In the genomic region with DNA sequence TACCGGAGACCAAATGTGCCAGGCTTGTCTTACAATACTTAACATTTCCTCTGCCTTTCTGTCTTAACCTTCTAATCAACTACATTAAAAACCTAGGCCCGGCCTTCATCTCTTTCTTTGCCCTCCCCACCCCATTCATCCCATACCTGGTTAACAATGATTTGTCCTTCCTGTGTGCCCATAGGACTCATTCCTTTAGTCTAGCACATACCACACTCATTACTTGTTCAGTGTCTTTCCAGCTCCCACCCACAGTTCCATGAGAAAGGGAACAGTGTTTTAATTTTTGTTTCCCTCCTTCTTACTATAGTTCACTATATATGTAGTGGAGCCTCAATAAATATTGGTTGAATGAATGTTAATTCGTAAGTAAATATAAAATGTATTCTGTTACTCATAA, we compare ENCODE assay signal across 15 cellular contexts. TPM values are rescaled to one million over a fixed set of nuclear protein-coding genes. Genes with fewer than 3 reads are reported as not detected.
DNase-seq lines count a peak whose midpoint lies in the region; ATAC-seq, FAIRE-seq and TF ChIP-seq lines count a peak whose summit lies in the region.
"Had no signal": no experiment of that assay in that cellular context is flagged by ENCODE, and none has a peak within 500 bp of the region (broad histone marks: within the 10 kb centered on the region; RNA-seq: fewer than 3 reads in every experiment).

No MANE protein-coding gene starts in this region.

- no peak for TF ChIP-seq CTCF in bronchial epithelial cell (IDR thresholded peaks at IDR 0.05; ENCODE audit: insufficient read depth, low read length, severe bottlenecking)
- no peak for TF ChIP-seq CTCF in neural crest cell (conservative IDR thresholded peaks at IDR 0.05)
- no peak for TF ChIP-seq CTCF in gastroesophageal sphincter (IDR thresholded peaks at IDR 0.05)

- 87 to 92% methylated on average over 3 of the region's 3 CpGs for WGBS in gastroesophageal sphincter (ENCODE audit: low coverage in 1 of 2), 2 donors

- H3K36me3 ChIP-seq in CD4-positive, alpha-beta memory T cell (ENCODE audit: insufficient read depth, low read length), result peaks cover 21% of the 10 kb centered on the region
- H3K36me3 ChIP-seq in bronchial epithelial cell (ENCODE audit: control insufficient read depth, insufficient read depth, low read length) (peaks cover 2% of the 10 kb centered on the region), gastroesophageal sphincter (peaks cover 0 to 37% of the 10 kb centered on the region in 2 donors)

- H3K9me3 ChIP-seq in CD4-positive, alpha-beta memory T cell (ENCODE audit: control insufficient read depth in 1 of 2, low read length in 2 of 2), result no peaks in the 10 kb centered on the region
- H3K9me3 ChIP-seq in gastroesophageal sphincter, result no peaks in the 10 kb centered on the region

- TF ChIP-seq POLR2A in gastroesophageal sphincter (IDR thresholded peaks at IDR 0.05), result no peak

- no peak overlapping the region for H3K4me3 ChIP-seq in CD4-positive, alpha-beta memory T cell (ENCODE audit: low read length in 2 of 2)
- H3K4me3 ChIP-seq in bronchial epithelial cell (ENCODE audit: low read depth, low read length), result no peak overlapping the region
- H3K4me3 ChIP-seq in gastroesophageal sphincter, result no peak overlapping the region

- intact Hi-C loops in CD4-positive, alpha-beta memory T cell (cut with micrococcal nuclease), result loop anchor here (5.0 to 10.0 kb wide), 3 partner anchors 1232 to 1669 kb away; a partner anchor contains a TSS

- POLR2A ChIA-PET in CD4-positive, alpha-beta memory T cell (lab: Charles Lee; ENCODE audit: partially characterized antibody), result interaction anchor here (4.0 to 7.7 kb wide), 2 partner anchors 32 to 109 kb away, joined by 45 to 204 read pairs; a partner anchor contains a TSS

- H3K27me3 Mint-ChIP-seq in CD4-positive, alpha-beta memory T cell, result no peaks in the 10 kb centered on the region
- no peaks in the 10 kb centered on the region for H3K27me3 Mint-ChIP-seq in IgD-negative memory B cell
- no peaks in the 10 kb centered on the region for H3K27me3 Mint-ChIP-seq in neural crest cell (ENCODE audit: low read depth)

- no peak overlapping the region for H3K27ac ChIP-seq in CD4-positive, alpha-beta memory T cell (ENCODE audit: low read depth, low read length)
- H3K27ac ChIP-seq in gastroesophageal sphincter, result peak overlapping the region in 2 of 4 donors; percentile 6 to 94

- peaks cover 31 to 65% (median 47%) of the 10 kb centered on the region in 4 donors for H3K4me1 Mint-ChIP-seq in CD4-positive, alpha-beta memory T cell
- peaks cover 23 to 42% (median 33%) of the 10 kb centered on the region in 3 donors for H3K4me1 Mint-ChIP-seq in IgD-negative memory B cell
- H3K4me1 Mint-ChIP-seq in neural crest cell, result peaks cover 30% of the 10 kb centered on the region

- no peak for DNase-seq in CD4-positive, alpha-beta memory T cell
- peak; percentile 52 for DNase-seq in bronchial epithelial cell (ENCODE audit: low read depth)
- no peak for DNase-seq in neural crest cell (ENCODE audit: low read depth, low spot score)
- no peak for DNase-seq in NCI-H748 (lab: John Stamatoyannopoulos, UW; ENCODE audit: unreplicated experiment)
- DNase-seq in activated gamma-delta T cell (lab: John Stamatoyannopoulos, UW), result no peak
- DNase-seq: activated CD4-positive, CD25-positive, alpha-beta regulatory T cell; midbrain; NCI-H1092 treated with DMSO at 0.1 percent for 48 hours; NCI-H69; stimulated activated CD4-positive, alpha-beta T cell treated with anti-CD3 and anti-CD28 coated beads, Interleukin-4, amount 100 ng/mL, for 24 hours had no signal

- CTCF ChIA-PET in CD4-positive, alpha-beta memory T cell (lab: Charles Lee; ENCODE audit: partially characterized antibody), result interaction anchor here (3.2 to 7.1 kb wide), 2 partner anchors 14 to 32 kb away, joined by 23 to 81 read pairs; a partner anchor contains a TSS

- H3K4me1 ChIP-seq in CD4-positive, alpha-beta memory T cell (ENCODE audit: insufficient read depth, low read length), result peaks cover 37% of the 10 kb centered on the region
- H3K4me1 ChIP-seq in gastroesophageal sphincter, result peaks cover 0 to 42% (median 0%) of the 10 kb centered on the region in 3 donors

- H3K4me3 Mint-ChIP-seq in CD4-positive, alpha-beta memory T cell, result peak overlapping the region in 6 of 8 donors; percentile 14 to 72 (median 60)
- H3K4me3 Mint-ChIP-seq in IgD-negative memory B cell, result peak overlapping the region in 3 of 4 donors; percentile 33 to 97 (median 47)
- H3K4me3 Mint-ChIP-seq in neural crest cell, result peak overlapping the region; percentile 97

- FAIRE-seq in bronchial epithelial cell (lab: Jason Lieb, UNC), result no peak

- H3K27ac Mint-ChIP-seq in CD4-positive, alpha-beta memory T cell, result peak overlapping the region in 6 of 7 donors; percentile 85 to 100 (median 94)
- peak overlapping the region in 2 of 3 donors; percentile 79 to 96 for H3K27ac Mint-ChIP-seq in IgD-negative memory B cell
- H3K27ac Mint-ChIP-seq in neural crest cell (ENCODE audit: unreplicated experiment), result no peak overlapping the region

- H3K9me3 Mint-ChIP-seq in CD4-positive, alpha-beta memory T cell, result no peaks in the 10 kb centered on the region
- no peaks in the 10 kb centered on the region for H3K9me3 Mint-ChIP-seq in IgD-negative memory B cell
- H3K9me3 Mint-ChIP-seq in neural crest cell, result no peaks in the 10 kb centered on the region

- ATAC-seq in GM21576 (IDR thresholded peaks at IDR 0.05; ENCODE audit: unreplicated experiment) (no peak), gastroesophageal sphincter (no peak)

- TF ChIP-seq EP300 in gastroesophageal sphincter (IDR thresholded peaks at IDR 0.05), result no peak

- peaks cover 23 to 34% of the 10 kb centered on the region in 2 donors for H3K36me3 Mint-ChIP-seq in CD4-positive, alpha-beta memory T cell
- peaks cover 5% of the 10 kb centered on the region for H3K36me3 Mint-ChIP-seq in IgD-negative memory B cell
- peaks cover 14% of the 10 kb centered on the region for H3K36me3 Mint-ChIP-seq in neural crest cell (ENCODE audit: low read depth)

- H3K27me3 ChIP-seq in CD4-positive, alpha-beta memory T cell (ENCODE audit: insufficient read depth, low read length), result no peaks in the 10 kb centered on the region
- no peaks in the 10 kb centered on the region for H3K27me3 ChIP-seq in bronchial epithelial cell (ENCODE audit: control insufficient read depth, insufficient read depth, low read length)
- H3K27me3 ChIP-seq in gastroesophageal sphincter, result no peaks in the 10 kb centered on the region

RNA-seq across cellular contexts. Expression of a gene that starts 2.4 kb away (rescaled TPM):
- total RNA-seq in CD4-positive, alpha-beta memory T cell, result 10 to 100 TPM; 41.5 to 48.6 TPM
- polyA plus RNA-seq in CD4-positive, alpha-beta memory T cell, result 10 to 100 TPM; 26.0 to 26.3 TPM
- polyA plus RNA-seq in IgD-negative memory B cell, result 16.9 TPM
- total RNA-seq in bronchial epithelial cell (21.1 and 27.0 TPM in 2 replicates), neural crest cell (17.3 and 17.5 TPM in 2 replicates), gastroesophageal sphincter (10 to 100 TPM; 20.2 to 39.7 (median 27.0) TPM)

RNA-seq across cellular contexts. Expression of a gene that starts 32.7 kb away (rescaled TPM):
- 10 to 100 TPM; 94.2 to 96.2 TPM for total RNA-seq in CD4-positive, alpha-beta memory T cell
- polyA plus RNA-seq in CD4-positive, alpha-beta memory T cell, result 10 to 100 TPM; 53.7 to 67.3 TPM
- 43.4 TPM for polyA plus RNA-seq in IgD-negative memory B cell
- total RNA-seq in bronchial epithelial cell (42.9 and 51.6 TPM in 2 replicates), neural crest cell (21.7 and 25.1 TPM in 2 replicates), gastroesophageal sphincter (100 to 1,000 TPM in 1 of 4 donors, 10 to 100 TPM in 3; 76.5 to 114 (median 87.0) TPM)

RNA-seq across cellular contexts. Expression of a gene that starts 46.0 kb away (rescaled TPM):
- total RNA-seq in CD4-positive, alpha-beta memory T cell, result not detected
- polyA plus RNA-seq in CD4-positive, alpha-beta memory T cell, result not detected
- not detected for polyA plus RNA-seq in IgD-negative memory B cell
- total RNA-seq in bronchial epithelial cell (not detected in 2 replicates), neural crest cell (not detected in 2 replicates), gastroesophageal sphincter (not detected)
- total RNA-seq: renal cortical epithelial cell, subcutaneous adipose tissue had no signal

Comparison
In these comparisons a context has a peak if more than half of its experiments do, and no peak if none do; other contexts are left out.
1. H3K4me3 Mint-ChIP-seq: peak in every context shown above with its lines; median percentile 97 in neural crest cell; 60 in CD4-positive, alpha-beta memory T cell; 47 in IgD-negative memory B cell.